8 cellular contexts compared by ENCODE assay signal in genomic region chr7:36389371-36390198, GRCh38.
DNase-seq lines count a peak whose midpoint lies in the region; ATAC-seq and TF ChIP-seq lines count a peak whose summit lies in the region.

A gene with protein sequence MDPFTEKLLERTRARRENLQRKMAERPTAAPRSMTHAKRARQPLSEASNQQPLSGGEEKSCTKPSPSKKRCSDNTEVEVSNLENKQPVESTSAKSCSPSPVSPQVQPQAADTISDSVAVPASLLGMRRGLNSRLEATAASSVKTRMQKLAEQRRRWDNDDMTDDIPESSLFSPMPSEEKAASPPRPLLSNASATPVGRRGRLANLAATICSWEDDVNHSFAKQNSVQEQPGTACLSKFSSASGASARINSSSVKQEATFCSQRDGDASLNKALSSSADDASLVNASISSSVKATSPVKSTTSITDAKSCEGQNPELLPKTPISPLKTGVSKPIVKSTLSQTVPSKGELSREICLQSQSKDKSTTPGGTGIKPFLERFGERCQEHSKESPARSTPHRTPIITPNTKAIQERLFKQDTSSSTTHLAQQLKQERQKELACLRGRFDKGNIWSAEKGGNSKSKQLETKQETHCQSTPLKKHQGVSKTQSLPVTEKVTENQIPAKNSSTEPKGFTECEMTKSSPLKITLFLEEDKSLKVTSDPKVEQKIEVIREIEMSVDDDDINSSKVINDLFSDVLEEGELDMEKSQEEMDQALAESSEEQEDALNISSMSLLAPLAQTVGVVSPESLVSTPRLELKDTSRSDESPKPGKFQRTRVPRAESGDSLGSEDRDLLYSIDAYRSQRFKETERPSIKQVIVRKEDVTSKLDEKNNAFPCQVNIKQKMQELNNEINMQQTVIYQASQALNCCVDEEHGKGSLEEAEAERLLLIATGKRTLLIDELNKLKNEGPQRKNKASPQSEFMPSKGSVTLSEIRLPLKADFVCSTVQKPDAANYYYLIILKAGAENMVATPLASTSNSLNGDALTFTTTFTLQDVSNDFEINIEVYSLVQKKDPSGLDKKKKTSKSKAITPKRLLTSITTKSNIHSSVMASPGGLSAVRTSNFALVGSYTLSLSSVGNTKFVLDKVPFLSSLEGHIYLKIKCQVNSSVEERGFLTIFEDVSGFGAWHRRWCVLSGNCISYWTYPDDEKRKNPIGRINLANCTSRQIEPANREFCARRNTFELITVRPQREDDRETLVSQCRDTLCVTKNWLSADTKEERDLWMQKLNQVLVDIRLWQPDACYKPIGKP (plus strand): TSS chr7:36389862. CDS start chr7:36390027, 165 bp downstream.

- peak within 1 kb of the TSS; percentile 65 for H3K4me3 ChIP-seq in choroid plexus epithelial cell (ENCODE audit: low read depth, low read length)

- TF ChIP-seq CTCF in choroid plexus epithelial cell (conservative IDR thresholded peaks at IDR 0.05; ENCODE audit: low read depth, low read length): no peak

- peak; percentile 78 to 85 for DNase-seq in AML-193 (lab: John Stamatoyannopoulos, UW)
- peak; percentile 79 for DNase-seq in NCI-H446 treated with DMSO at 0.1 percent for 48 hours (lab: John Stamatoyannopoulos, UW)
- peak; percentile 72 to 76 for DNase-seq in activated CD4-positive, alpha-beta T cell treated with anti-CD3 and anti-CD28 coated beads for 24 hours (ENCODE audit: low read depth in 2 of 2)
- DNase-seq in choroid plexus epithelial cell (ENCODE audit: low read depth): peak; percentile 98
- peak; percentile 69 for DNase-seq in kidney glomerular epithelial cell (lab: John Stamatoyannopoulos, UW)
- DNase-seq in stimulated activated CD4-positive, alpha-beta T cell treated with anti-CD3 and anti-CD28 coated beads, Interleukin-15, amount 100 ng/mL, for 24 hours: peak; percentile 89

- ATAC-seq in GM19035 (IDR thresholded peaks at IDR 0.05; ENCODE audit: unreplicated experiment) (peak; percentile 81), HG03342 (IDR thresholded peaks at IDR 0.05; ENCODE audit: unreplicated experiment) (peak; percentile 68)

Comparison
In these comparisons a context has a peak if more than half of its experiments do, and no peak if none do; other contexts are left out.
1. Peak in every context shown above with its lines: DNase-seq, ATAC-seq and H3K4me3 ChIP-seq.